Comparison of ENCODE assay signal across 7 cellular contexts in the genomic region with DNA sequence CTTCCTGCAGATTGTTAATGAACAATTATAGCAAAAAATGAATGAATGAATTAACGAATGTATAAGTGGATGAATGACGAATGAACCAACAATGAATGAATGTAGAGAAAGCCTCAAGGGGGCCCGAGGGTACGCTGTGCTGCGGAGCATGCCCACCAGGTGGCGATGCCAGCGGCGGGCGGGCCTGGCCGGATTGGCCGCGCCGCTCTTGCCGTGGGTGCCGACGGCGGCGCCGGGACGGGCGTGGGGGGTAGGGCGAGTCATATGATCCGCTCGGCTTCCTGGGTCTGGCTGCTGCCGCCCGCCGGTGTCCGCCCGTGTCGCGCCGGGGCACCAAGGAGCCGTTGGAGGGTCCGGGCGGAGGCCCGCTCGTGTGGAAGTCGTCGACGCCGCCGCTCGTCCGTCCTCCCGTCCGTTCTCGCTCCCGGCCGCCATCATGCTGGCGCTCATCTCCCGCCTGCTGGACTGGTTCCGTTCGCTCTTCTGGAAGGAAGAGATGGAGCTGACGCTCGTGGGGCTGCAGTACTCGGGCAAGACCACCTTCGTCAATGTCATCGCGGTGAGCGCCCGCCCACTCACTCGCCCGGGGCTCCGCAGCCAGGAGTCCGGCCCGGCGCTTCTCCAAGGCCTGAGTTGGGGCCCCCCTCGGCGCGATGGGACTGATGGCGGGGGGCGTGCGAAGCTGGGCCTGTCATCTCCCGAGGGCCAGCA. TPM values are rescaled to one million over a fixed set of nuclear protein-coding genes. Genes with fewer than 3 reads are reported as not detected.
DNase-seq lines count a peak whose midpoint lies in the region; ATAC-seq and TF ChIP-seq lines count a peak whose summit lies in the region.

A gene (plus strand): TSS at position 263 of the 711 bp plus-strand sequence. CDS start 174 bp downstream, at position 437.

- TF ChIP-seq CTCF in astrocyte of the cerebellum (IDR thresholded peaks at IDR 0.05; ENCODE audit: low read depth, low read length, missing control alignments) (peak; percentile 98), hepatocyte (IDR thresholded peaks at IDR 0.05; ENCODE audit: poor library complexity) (peak; percentile 91)

- H3K36me3 ChIP-seq in hepatocyte (replicated peaks; ENCODE audit: insufficient read depth, low read depth), result no peaks in the 10 kb centered on the region

- peak within 1 kb of the TSS; percentile 62 for H2AFZ ChIP-seq in hepatocyte

- peaks cover 35% of the 10 kb centered on the region for H4K20me1 ChIP-seq in hepatocyte (ENCODE audit: insufficient read depth, poor library complexity, severe bottlenecking)

- ATAC-seq in GM18502 (IDR thresholded peaks at IDR 0.05; ENCODE audit: poor library complexity, unreplicated experiment) (peak; percentile 96), HG02840 (IDR thresholded peaks at IDR 0.05; ENCODE audit: low FRiP score, unreplicated experiment) (peak; percentile 92)

- H3K27me3 ChIP-seq in hepatocyte, result no peaks in the 10 kb centered on the region

- H3K9me3 ChIP-seq in hepatocyte (ENCODE audit: low read depth), result no peaks in the 10 kb centered on the region

- peaks cover 16% of the 10 kb centered on the region for H3K4me1 ChIP-seq in hepatocyte (ENCODE audit: insufficient read depth)

- no peaks in the 10 kb centered on the region for H3K9me2 ChIP-seq in hepatocyte (replicated peaks; ENCODE audit: insufficient read depth)

- DNase-seq in NCI-H1694 (lab: John Stamatoyannopoulos, UW) (peak; percentile 5), T-helper 9 cell (peak; percentile 85), astrocyte of the cerebellum (ENCODE audit: low read depth) (peak; percentile 63), hepatocyte (ENCODE audit: low spot score) (peak; percentile 94), retina (peak; percentile 95)

- peak within 1 kb of the TSS; percentile 99 for H3K4me3 ChIP-seq in astrocyte of the cerebellum (ENCODE audit: low read depth, low read length)
- H3K4me3 ChIP-seq in hepatocyte, result peak within 1 kb of the TSS; percentile 95

- peak within 1 kb of the TSS; percentile 74 for H3K4me2 ChIP-seq in hepatocyte

- peak within 1 kb of the TSS; percentile 97 for H3K27ac ChIP-seq in hepatocyte

- in situ Hi-C loops in astrocyte of the cerebellum (cut with HindIII; ENCODE audit: low sequenced_read_pairs), result no loop called here

- H3K79me2 ChIP-seq in hepatocyte, result peaks cover 50% of the 10 kb centered on the region

- under 1% methylated on average over 74 of the region's 74 CpGs for WGBS in hepatocyte (ENCODE audit: low lambda C conversion rate, missing lambda C conversion rate)

RNA-seq across cellular contexts. Expression of the gene that starts here (rescaled TPM):
- total RNA-seq in hepatocyte, result 92.3 and 94.4 TPM in 2 replicates
- polyA plus RNA-seq in hepatocyte, result 58.1 and 61.5 TPM in 2 replicates

Comparison
In these comparisons a context has a peak if more than half of its experiments do, and no peak if none do; other contexts are left out.
1. Peak in every context shown above with its lines: DNase-seq, ATAC-seq, H3K4me3 ChIP-seq and H3K27ac ChIP-seq.
2. DNase-seq: peak in every context shown above with its lines; median percentile 95 in retina; 94 in hepatocyte; 85 in T-helper 9 cell; 63 in astrocyte of the cerebellum; 5 in NCI-H1694.